In genomic region chr16:82926500-82926899, GRCh38 we compare ENCODE assay signal across 23 cellular contexts.
"Had no signal": no experiment of that assay in that cellular context is flagged by ENCODE, and none has a peak within 500 bp of the region (broad histone marks: within the 10 kb centered on the region; RNA-seq: fewer than 3 reads in every experiment).

No MANE protein-coding gene starts in this region.

- ATAC-seq: naive thymus-derived CD8-positive, alpha-beta T cell; psoas muscle; right cardiac atrium; right lobe of liver; stimulated activated memory B cell treated with anti-CD40 and anti-IgM and Interleukin-4, amounts not matched to agents 10 μg/mL and 1 μg/mL and 100 μg/mL, for 72 hours; stimulated activated naive CD8-positive, alpha-beta T cell treated with anti-CD3 and anti-CD28 coated beads, Interleukin-15, amount 100 ng/mL, for 72 hours; stimulated activated naive CD8-positive, alpha-beta T cell treated with anti-CD3 and anti-CD28 coated beads, Interleukin-15, Interleukin-2, amounts not matched to agents 100 U/mL and 50 U/mL, for 24 hours had no signal

- H3K4me3 Mint-ChIP-seq: naive B cell; naive thymus-derived CD8-positive, alpha-beta T cell; nephron progenitor cell; neural crest cell; stimulated activated memory B cell treated with anti-CD40 and anti-IgM and Interleukin-4, amounts not matched to agents 10 μg/mL and 1 μg/mL and 100 μg/mL, for 72 hours; stimulated activated naive CD8-positive, alpha-beta T cell treated with anti-CD3 and anti-CD28 coated beads, Interleukin-15, amount 100 ng/mL, for 72 hours had no signal

- H3K27ac Mint-ChIP-seq: naive B cell; naive thymus-derived CD8-positive, alpha-beta T cell; nephron progenitor cell; progenitor cell of endocrine pancreas; stimulated activated memory B cell treated with anti-CD40 and anti-IgM and Interleukin-4, amounts not matched to agents 10 μg/mL and 1 μg/mL and 100 μg/mL, for 72 hours; stimulated activated naive CD8-positive, alpha-beta T cell treated with anti-CD3 and anti-CD28 coated beads, Interleukin-15, amount 100 ng/mL, for 72 hours had no signal

- H3K9me3 Mint-ChIP-seq: stimulated activated naive CD8-positive, alpha-beta T cell treated with anti-CD3 and anti-CD28 coated beads, Interleukin-15, amount 100 ng/mL, for 72 hours had no signal

- H3K4me1 Mint-ChIP-seq: naive B cell; stimulated activated naive CD8-positive, alpha-beta T cell treated with anti-CD3 and anti-CD28 coated beads, Interleukin-15, amount 100 ng/mL, for 72 hours had no signal

- DNase-seq: naive B cell; naive thymus-derived CD8-positive, alpha-beta T cell; nephron progenitor cell; nucleus accumbens; posterior cingulate gyrus; psoas muscle; right cardiac atrium; right lobe of liver; sigmoid colon; small intestine; stimulated activated CD4-positive, alpha-beta T cell treated with anti-CD3 and anti-CD28 coated beads, Interleukin-15, amount 100 ng/mL, for 24 hours; stimulated activated CD4-positive, alpha-beta T cell treated with anti-CD3 and anti-CD28 coated beads, Interleukin-2, amount 100 ng/mL, for 24 hours; stimulated activated CD4-positive, alpha-beta T cell treated with anti-CD3 and anti-CD28 coated beads, Interleukin-2, amount 100 ng/mL, for 48 hours; stimulated activated CD4-positive, alpha-beta T cell treated with anti-CD3 and anti-CD28 coated beads, Interleukin-4, amount 100 ng/mL, for 24 hours; stimulated activated naive CD4-positive, alpha-beta T cell; stimulated activated naive CD8-positive, alpha-beta T cell treated with anti-CD3 and anti-CD28 coated beads, Interleukin-15, amount 100 ng/mL, for 72 hours; stimulated activated naive CD8-positive, alpha-beta T cell treated with anti-CD3 and anti-CD28 coated beads, Interleukin-15, Interleukin-2, amounts not matched to agents 100 U/mL and 50 U/mL, for 24 hours; thyroid gland; trophoblast cell; upper lobe of left lung had no signal

- H3K36me3 Mint-ChIP-seq: naive B cell; naive thymus-derived CD8-positive, alpha-beta T cell; stimulated activated memory B cell treated with anti-CD40 and anti-IgM and Interleukin-4, amounts not matched to agents 10 μg/mL and 1 μg/mL and 100 μg/mL, for 72 hours had no signal
